Comparison of ENCODE assay signal across 18 cellular contexts in genomic region chr21:37753122-37753599, GRCh38.
A peak's percentile ranks its signal among the peaks of the same experiment; 100 is the strongest.
DNase-seq lines count a peak whose midpoint lies in the region; ATAC-seq and TF ChIP-seq lines count a peak whose summit lies in the region.
"Had no signal": no experiment of that assay in that cellular context is flagged by ENCODE, and none has a peak within 500 bp of the region (broad histone marks: within the 10 kb centered on the region; RNA-seq: fewer than 3 reads in every experiment).

No MANE protein-coding gene starts in this region.

- no peaks in the 10 kb centered on the region for H3K36me3 ChIP-seq in neural progenitor cell
- H3K36me3 ChIP-seq: BLaER1 treated with 17β-estradiol and CSF1 and Interleukin-3, amounts not matched to agents 10 nM and 100 nM had no signal

- DNase-seq in G401 (ENCODE audit: low spot score) = peak; percentile 51
- DNase-seq in cerebellum (ENCODE audit: low spot score) = peak; percentile 17
- no peak for DNase-seq in right cardiac atrium
- no peak for DNase-seq in neural progenitor cell (ENCODE audit: low spot score)
- DNase-seq in MV-4-11 (lab: John Stamatoyannopoulos, UW) = no peak
- no peak for DNase-seq in naive thymus-derived CD8-positive, alpha-beta T cell
- DNase-seq: CD8-positive, alpha-beta T cell; H9; KBM-7; NCI-H187; NCI-H2227 treated with DMSO at 0.1 percent for 48 hours; NCI-H510A treated with DMSO at 0.1 percent for 48 hours; NCI-H774; SHP77 treated with DMSO at 0.1 percent for 48 hours had no signal

- no peaks in the 10 kb centered on the region for H3K9me3 ChIP-seq in right cardiac atrium (ENCODE audit: control insufficient read depth, low read length)
- H3K9me3 ChIP-seq in neural progenitor cell (ENCODE audit: low read depth) = no peaks in the 10 kb centered on the region

- no peak overlapping the region for H3K9ac ChIP-seq in neural progenitor cell
- H3K9ac ChIP-seq: BLaER1 treated with 17β-estradiol and CSF1 and Interleukin-3, amounts not matched to agents 10 nM and 100 nM had no signal

- H3K4me1 ChIP-seq in right cardiac atrium (ENCODE audit: control insufficient read depth, insufficient read depth, low read length) = peaks cover 4% of the 10 kb centered on the region
- no peaks in the 10 kb centered on the region for H3K4me1 ChIP-seq in neural progenitor cell

- no peaks in the 10 kb centered on the region for H3K36me3 Mint-ChIP-seq in neural progenitor cell
- H3K36me3 Mint-ChIP-seq in naive thymus-derived CD8-positive, alpha-beta T cell = no peaks in the 10 kb centered on the region
- H3K36me3 Mint-ChIP-seq: CD8-positive, alpha-beta T cell had no signal

- no peak overlapping the region for H3K4me3 Mint-ChIP-seq in neural progenitor cell
- H3K4me3 Mint-ChIP-seq in naive thymus-derived CD8-positive, alpha-beta T cell = no peak overlapping the region
- H3K4me3 Mint-ChIP-seq: CD8-positive, alpha-beta T cell; H9 had no signal

- H3K27me3 Mint-ChIP-seq in neural progenitor cell (ENCODE audit: insufficient read depth, low read depth) = peaks cover 4% of the 10 kb centered on the region
- peaks cover 8 to 55% (median 24%) of the 10 kb centered on the region in 5 donors for H3K27me3 Mint-ChIP-seq in naive thymus-derived CD8-positive, alpha-beta T cell

- POLR2A ChIA-PET in naive thymus-derived CD8-positive, alpha-beta T cell (lab: Charles Lee) = no interaction called here

- H3F3A ChIP-seq in neural progenitor cell (ENCODE audit: low read depth) = no peaks in the 10 kb centered on the region

- H3K4me3 ChIP-seq in right cardiac atrium (ENCODE audit: low read length) = no peak overlapping the region
- no peak overlapping the region for H3K4me3 ChIP-seq in neural progenitor cell
- H3K4me3 ChIP-seq: BLaER1 treated with 17β-estradiol and CSF1 and Interleukin-3, amounts not matched to agents 10 nM and 100 nM had no signal

- H3K27ac ChIP-seq in right cardiac atrium (ENCODE audit: low read length) = peak overlapping the region; percentile 14
- H3K27ac ChIP-seq in neural progenitor cell = no peak overlapping the region
- H3K27ac ChIP-seq: BLaER1 treated with 17β-estradiol and CSF1 and Interleukin-3, amounts not matched to agents 10 nM and 100 nM had no signal

- H4K20me1 ChIP-seq in neural progenitor cell (ENCODE audit: low read depth) = no peaks in the 10 kb centered on the region
- H4K20me1 ChIP-seq: BLaER1 treated with 17β-estradiol and CSF1 and Interleukin-3, amounts not matched to agents 10 nM and 100 nM had no signal

- in situ Hi-C loops in G401 (cut with HindIII; ENCODE audit: low sequenced_read_pairs) = no loop called here

- H3K27me3 ChIP-seq in right cardiac atrium (ENCODE audit: control insufficient read depth, insufficient read depth) = no peaks in the 10 kb centered on the region
- H3K27me3 ChIP-seq in neural progenitor cell = no peaks in the 10 kb centered on the region
- H3K27me3 ChIP-seq: BLaER1 treated with 17β-estradiol and CSF1 and Interleukin-3, amounts not matched to agents 10 nM and 100 nM had no signal

- intact Hi-C loops in right cardiac atrium (cut with DNase I) = no loop called here

- H3K27ac Mint-ChIP-seq in neural progenitor cell = peak overlapping the region; percentile 2
- H3K27ac Mint-ChIP-seq in naive thymus-derived CD8-positive, alpha-beta T cell = peak overlapping the region in 1 of 10 donors; percentile 49
- H3K27ac Mint-ChIP-seq: CD8-positive, alpha-beta T cell; H9 had no signal

- no peak for TF ChIP-seq CTCF in neural progenitor cell (IDR thresholded peaks at IDR 0.05)

- 28% methylated on average over 12 of the region's 12 CpGs for WGBS in right cardiac atrium

- H2AFZ ChIP-seq in neural progenitor cell (replicated peaks) = no peak overlapping the region

- ATAC-seq in right cardiac atrium (peak; percentile 80 to 82), HG03469 (IDR thresholded peaks at IDR 0.05; ENCODE audit: unreplicated experiment) (no peak)
- ATAC-seq in activated CD4-positive, CD25-positive, alpha-beta regulatory T cell treated with anti-CD3 and anti-CD28 coated beads, Interleukin-2, amount 50 U/mL, for 24 hours = no peak
- ATAC-seq in naive thymus-derived CD8-positive, alpha-beta T cell = no peak
- ATAC-seq: CD8-positive, alpha-beta T cell; HepG2 had no signal

- H3K79me2 ChIP-seq in neural progenitor cell (ENCODE audit: low read depth) = no peaks in the 10 kb centered on the region

- peaks cover 2% of the 10 kb centered on the region for H3K9me3 Mint-ChIP-seq in neural progenitor cell
- H3K9me3 Mint-ChIP-seq in naive thymus-derived CD8-positive, alpha-beta T cell = no peaks in the 10 kb centered on the region
- H3K9me3 Mint-ChIP-seq: CD8-positive, alpha-beta T cell had no signal

- no peak overlapping the region for H3K4me2 ChIP-seq in neural progenitor cell
- H3K4me2 ChIP-seq: BLaER1 treated with 17β-estradiol and CSF1 and Interleukin-3, amounts not matched to agents 10 nM and 100 nM had no signal

- peaks cover 12% of the 10 kb centered on the region for H3K4me1 Mint-ChIP-seq in neural progenitor cell
- H3K4me1 Mint-ChIP-seq in naive thymus-derived CD8-positive, alpha-beta T cell = no peaks in the 10 kb centered on the region

Comparison
In these comparisons a context has a peak if more than half of its experiments do, and no peak if none do; other contexts are left out.
1. DNase-seq: peak in G401 (single experiment) and cerebellum (single experiment); none in right cardiac atrium (0 of 3), neural progenitor cell (single experiment), MV-4-11 (single experiment) and naive thymus-derived CD8-positive, alpha-beta T cell (0 of 10).
2. ATAC-seq: peak in right cardiac atrium (2 of 2); none in HG03469 (single experiment), activated CD4-positive, CD25-positive, alpha-beta regulatory T cell treated with anti-CD3 and anti-CD28 coated beads, Interleukin-2, amount 50 U/mL, for 24 hours (0 of 2) and naive thymus-derived CD8-positive, alpha-beta T cell (0 of 2).